In the genomic region with DNA sequence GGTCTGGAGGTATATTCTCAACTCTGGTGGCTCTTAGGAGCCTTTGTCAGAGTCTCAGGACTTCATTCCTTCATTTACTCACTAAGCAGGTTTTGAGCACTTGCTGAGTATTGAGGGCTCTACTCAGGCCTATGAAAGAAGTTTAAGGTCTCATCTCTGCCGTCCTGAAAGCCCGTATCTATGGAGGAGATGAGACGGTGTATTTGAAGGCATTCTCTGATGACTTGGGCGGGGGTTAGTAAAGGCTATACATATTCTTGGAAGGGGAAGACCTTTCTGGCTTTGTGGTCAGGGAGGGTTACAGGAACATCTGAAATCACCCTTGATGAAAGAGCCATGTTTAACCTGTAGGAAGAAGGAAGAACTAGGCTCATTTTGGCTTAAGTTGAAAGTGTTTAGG, we compare ENCODE assay signal across 26 cellular contexts. TPM values are rescaled to one million over a fixed set of nuclear protein-coding genes. Genes with fewer than 3 reads are reported as not detected.
"Had no signal": no experiment of that assay in that cellular context is flagged by ENCODE, and none has a peak within 500 bp of the region (broad histone marks: within the 10 kb centered on the region; RNA-seq: fewer than 3 reads in every experiment).

No MANE protein-coding gene starts in this region.

- H3K36me3 Mint-ChIP-seq: immature natural killer cell; natural killer cell; stimulated activated memory B cell treated with anti-CD40 and anti-IgM and Interleukin-4, amounts not matched to agents 10 μg/mL and 1 μg/mL and 100 μg/mL, for 72 hours had no signal

- DNase-seq: activated CD4-positive, alpha-beta memory T cell treated with anti-CD3 and anti-CD28 coated beads, Interleukin-2, amount 10 ng/mL, durations not matched to agents 7 days and 5 days; activated CD4-positive, alpha-beta T cell treated with anti-CD3 and anti-CD28 coated beads for 4 hours; activated CD4-positive, CD25-positive, alpha-beta regulatory T cell; activated gamma-delta T cell; activated T-cell treated with anti-CD3 and anti-CD28 coated beads, Interleukin-2, amount 50 U/mL, for 48 hours; adrenal gland; brain microvascular endothelial cell; caudate nucleus; dermis blood vessel endothelial cell; effector CD8-positive, alpha-beta T cell; erythroblast; foreskin keratinocyte; glutamatergic neuron; immature natural killer cell; left ventricle myocardium inferior; natural killer cell; small intestine; stimulated activated CD4-positive, alpha-beta T cell treated with anti-CD3 and anti-CD28 coated beads, Interleukin-2, amount 100 ng/mL, for 24 hours; upper lobe of right lung had no signal

- H3K4me3 ChIP-seq: adrenal gland, ascending aorta, hepatocyte, left ventricle myocardium inferior, thoracic aorta, upper lobe of right lung had no signal

- H3K36me3 ChIP-seq: adrenal gland, ascending aorta, brain microvascular endothelial cell, left ventricle myocardium inferior, thoracic aorta, upper lobe of right lung had no signal

- H3K27ac ChIP-seq: adrenal gland, ascending aorta, brain microvascular endothelial cell, foreskin keratinocyte, hepatocyte, left ventricle myocardium inferior, thoracic aorta, upper lobe of right lung had no signal

- H3K9me3 ChIP-seq: adrenal gland, ascending aorta, left ventricle myocardium inferior, thoracic aorta, upper lobe of right lung had no signal

- H3K27me3 Mint-ChIP-seq: activated CD4-positive, alpha-beta memory T cell treated with anti-CD3 and anti-CD28 coated beads, Interleukin-2, amount 10 ng/mL, durations not matched to agents 7 days and 5 days had no signal

- H3K27ac Mint-ChIP-seq: activated CD4-positive, alpha-beta memory T cell treated with anti-CD3 and anti-CD28 coated beads, Interleukin-2, amount 10 ng/mL, durations not matched to agents 7 days and 5 days; immature natural killer cell; natural killer cell; stimulated activated memory B cell treated with anti-CD40 and anti-IgM and Interleukin-4, amounts not matched to agents 10 μg/mL and 1 μg/mL and 100 μg/mL, for 72 hours; T-helper 1 cell treated with Interleukin-12 subunit alpha and Interleukin-12 subunit beta and Interleukin-4 antibody, amounts not matched to agents 30 μg/mL and 1 μg/mL, for 36 hours had no signal

- H3K4me3 Mint-ChIP-seq: activated CD4-positive, alpha-beta memory T cell treated with anti-CD3 and anti-CD28 coated beads, Interleukin-2, amount 10 ng/mL, durations not matched to agents 7 days and 5 days; immature natural killer cell; natural killer cell; stimulated activated memory B cell treated with anti-CD40 and anti-IgM and Interleukin-4, amounts not matched to agents 10 μg/mL and 1 μg/mL and 100 μg/mL, for 72 hours; T-helper 1 cell treated with Interleukin-12 subunit alpha and Interleukin-12 subunit beta and Interleukin-4 antibody, amounts not matched to agents 30 μg/mL and 1 μg/mL, for 36 hours had no signal

- ATAC-seq: foreskin keratinocyte; natural killer cell; sciatic nerve; stimulated activated memory B cell treated with anti-CD40 and anti-IgM and Interleukin-4, amounts not matched to agents 10 μg/mL and 1 μg/mL and 100 μg/mL, for 72 hours; upper lobe of right lung had no signal

- H3K9me3 Mint-ChIP-seq: activated CD4-positive, alpha-beta memory T cell treated with anti-CD3 and anti-CD28 coated beads, Interleukin-2, amount 10 ng/mL, durations not matched to agents 7 days and 5 days; immature natural killer cell; natural killer cell; stimulated activated memory B cell treated with anti-CD40 and anti-IgM and Interleukin-4, amounts not matched to agents 10 μg/mL and 1 μg/mL and 100 μg/mL, for 72 hours; T-helper 1 cell treated with Interleukin-12 subunit alpha and Interleukin-12 subunit beta and Interleukin-4 antibody, amounts not matched to agents 30 μg/mL and 1 μg/mL, for 36 hours had no signal

- H3K27me3 ChIP-seq: adrenal gland, ascending aorta, brain microvascular endothelial cell, hepatocyte, upper lobe of right lung had no signal

- H3K4me1 ChIP-seq: adrenal gland, ascending aorta, foreskin keratinocyte, upper lobe of right lung had no signal

RNA-seq across cellular contexts. Expression of a gene that starts 21.9 kb away (rescaled TPM):
- total RNA-seq: SK-MEL-5 had no signal
